8 cellular contexts compared by ENCODE assay signal in the genomic region with DNA sequence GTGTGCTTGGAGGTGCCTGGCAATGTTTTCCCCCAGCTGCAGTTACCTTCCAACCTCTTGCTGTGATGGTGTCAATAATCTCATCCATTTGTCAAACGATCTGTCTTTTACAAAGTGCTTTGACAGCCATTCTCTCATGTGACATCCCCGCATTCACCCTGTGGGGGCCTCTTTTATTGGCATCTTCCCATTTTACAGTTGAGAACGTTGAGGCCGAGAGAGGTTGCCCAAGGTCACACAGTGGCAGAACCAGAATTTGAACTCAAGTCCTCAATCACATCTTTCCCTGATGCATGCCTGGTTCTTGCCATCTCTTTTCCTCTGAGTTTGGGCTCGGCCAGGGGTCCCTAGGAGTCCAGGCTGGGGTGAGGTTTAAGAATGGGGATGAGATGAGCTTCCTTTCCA. TPM values are rescaled to one million over a fixed set of nuclear protein-coding genes. Genes with fewer than 3 reads are reported as not detected.
DNase-seq lines count a peak whose midpoint lies in the region; ATAC-seq and TF ChIP-seq lines count a peak whose summit lies in the region.

No MANE protein-coding gene starts in this region.

- H3K27ac Mint-ChIP-seq in activated CD8-positive, alpha-beta T cell treated with anti-CD3 and anti-CD28 coated beads for 36 hours, result peak overlapping the region; percentile 53
- peak overlapping the region; percentile 95 for H3K27ac Mint-ChIP-seq in stimulated activated effector memory CD8-positive, alpha-beta T cell treated with anti-CD3 and anti-CD28 coated beads, Interleukin-12 subunit alpha, Interleukin-12 subunit beta, amount 100 ng/mL, for 72 hours

- H3K4me1 Mint-ChIP-seq in activated CD8-positive, alpha-beta T cell treated with anti-CD3 and anti-CD28 coated beads for 36 hours (ENCODE audit: low read depth), result peaks cover 30% of the 10 kb centered on the region
- H3K4me1 Mint-ChIP-seq in stimulated activated effector memory CD8-positive, alpha-beta T cell treated with anti-CD3 and anti-CD28 coated beads, Interleukin-12 subunit alpha, Interleukin-12 subunit beta, amount 100 ng/mL, for 72 hours, result peaks cover 49% of the 10 kb centered on the region

- peak overlapping the region; percentile 80 for H3K4me3 Mint-ChIP-seq in activated CD8-positive, alpha-beta T cell treated with anti-CD3 and anti-CD28 coated beads for 36 hours
- H3K4me3 Mint-ChIP-seq in stimulated activated effector memory CD8-positive, alpha-beta T cell treated with anti-CD3 and anti-CD28 coated beads, Interleukin-12 subunit alpha, Interleukin-12 subunit beta, amount 100 ng/mL, for 72 hours, result peak overlapping the region; percentile 97

- peaks cover 23% of the 10 kb centered on the region for H3K36me3 Mint-ChIP-seq in activated CD8-positive, alpha-beta T cell treated with anti-CD3 and anti-CD28 coated beads for 36 hours (ENCODE audit: low read depth)
- peaks cover 54% of the 10 kb centered on the region for H3K36me3 Mint-ChIP-seq in stimulated activated effector memory CD8-positive, alpha-beta T cell treated with anti-CD3 and anti-CD28 coated beads, Interleukin-12 subunit alpha, Interleukin-12 subunit beta, amount 100 ng/mL, for 72 hours

- CTCF ChIA-PET in activated CD8-positive, alpha-beta T cell treated with anti-CD3 and anti-CD28 coated beads for 36 hours (lab: Charles Lee), result interaction anchor here (0.6 to 2.7 kb wide), 5 partner anchors 11 to 127 kb away, joined by 3 to 8 read pairs (median 3); no protein-coding TSS in a partner anchor

- no peak for DNase-seq in HFF-Myc (ENCODE audit: extremely low read depth, low read depth)
- DNase-seq in activated CD8-positive, alpha-beta T cell treated with anti-CD3 and anti-CD28 coated beads for 36 hours, result no peak
- DNase-seq in stimulated activated effector memory CD8-positive, alpha-beta T cell treated with anti-CD3 and anti-CD28 coated beads, Interleukin-12 subunit alpha, Interleukin-12 subunit beta, amount 100 ng/mL, for 72 hours (ENCODE audit: low spot score in 2 of 2), result no peak
- no peak for DNase-seq in left lobe of liver (ENCODE audit: low spot score)
- DNase-seq in GM20000 (ENCODE audit: low spot score), result no peak
- DNase-seq in glomerular visceral epithelial cell (ENCODE audit: extremely low spot score), result no peak

- ATAC-seq in activated CD8-positive, alpha-beta T cell treated with anti-CD3 and anti-CD28 coated beads for 36 hours, result no peak
- ATAC-seq in stimulated activated effector memory CD8-positive, alpha-beta T cell treated with anti-CD3 and anti-CD28 coated beads, Interleukin-12 subunit alpha, Interleukin-12 subunit beta, amount 100 ng/mL, for 72 hours, result no peak
- no peak for ATAC-seq in left lobe of liver
- ATAC-seq in GM21723 (IDR thresholded peaks at IDR 0.05; ENCODE audit: unreplicated experiment), result no peak

- no peak for TF ChIP-seq CTCF in HFF-Myc (IDR thresholded peaks at IDR 0.05; ENCODE audit: low read depth, low read length, missing control alignments)
- TF ChIP-seq CTCF in activated CD8-positive, alpha-beta T cell treated with anti-CD3 and anti-CD28 coated beads for 36 hours (IDR thresholded peaks at IDR 0.05), result no peak
- TF ChIP-seq CTCF in GM20000 (IDR thresholded peaks at IDR 0.05; ENCODE audit: extremely low read depth, missing control alignments), result no peak

- no peaks in the 10 kb centered on the region for H3K27me3 Mint-ChIP-seq in activated CD8-positive, alpha-beta T cell treated with anti-CD3 and anti-CD28 coated beads for 36 hours

- peaks cover 6% of the 10 kb centered on the region for H3K9me3 Mint-ChIP-seq in activated CD8-positive, alpha-beta T cell treated with anti-CD3 and anti-CD28 coated beads for 36 hours
- no peaks in the 10 kb centered on the region for H3K9me3 Mint-ChIP-seq in stimulated activated effector memory CD8-positive, alpha-beta T cell treated with anti-CD3 and anti-CD28 coated beads, Interleukin-12 subunit alpha, Interleukin-12 subunit beta, amount 100 ng/mL, for 72 hours

- POLR2A ChIA-PET in activated CD8-positive, alpha-beta T cell treated with anti-CD3 and anti-CD28 coated beads for 36 hours (lab: Charles Lee), result interaction anchor here (1.3 to 8.9 kb wide), 3 partner anchors 10 to 20 kb away, joined by 3 to 74 read pairs (median 19); a partner anchor contains a TSS

- H3K4me3 ChIP-seq in HFF-Myc (replicated peaks; ENCODE audit: low read depth, low read length), result peak overlapping the region; percentile 95
- peak overlapping the region; percentile 85 for H3K4me3 ChIP-seq in iPS-11a (ENCODE audit: low read depth, low read length)

- intact Hi-C loops in activated CD8-positive, alpha-beta T cell treated with anti-CD3 and anti-CD28 coated beads for 36 hours (cut with micrococcal nuclease), result no loop called here

RNA-seq across cellular contexts. Expression of a gene that starts 1.5 kb away (rescaled TPM):
- total RNA-seq in activated CD8-positive, alpha-beta T cell treated with anti-CD3 and anti-CD28 coated beads for 36 hours, result 10 to 100 TPM; 25.0 to 25.9 TPM
- 21.1 TPM for total RNA-seq in left lobe of liver

RNA-seq across cellular contexts. Expression of a gene that starts 13.3 kb away (rescaled TPM):
- total RNA-seq in activated CD8-positive, alpha-beta T cell treated with anti-CD3 and anti-CD28 coated beads for 36 hours, result 10 to 100 TPM; 31.9 to 34.9 TPM
- 71.0 TPM for total RNA-seq in left lobe of liver

RNA-seq across cellular contexts. Expression of a gene that starts 20.3 kb away (rescaled TPM):
- 10 to 100 TPM; 35.2 to 36.4 TPM for total RNA-seq in activated CD8-positive, alpha-beta T cell treated with anti-CD3 and anti-CD28 coated beads for 36 hours
- total RNA-seq in left lobe of liver, result 9.2 TPM

RNA-seq across cellular contexts. Expression of a gene that starts 20.9 kb away (rescaled TPM):
- total RNA-seq in activated CD8-positive, alpha-beta T cell treated with anti-CD3 and anti-CD28 coated beads for 36 hours, result 10 to 100 TPM; 75.9 to 79.1 TPM
- 34.7 TPM for total RNA-seq in left lobe of liver

RNA-seq across cellular contexts. Expression of a gene that starts 35.7 kb away (rescaled TPM):
- total RNA-seq in activated CD8-positive, alpha-beta T cell treated with anti-CD3 and anti-CD28 coated beads for 36 hours, result 1 to 10 TPM in 1 of 2 experiments, under 1 TPM in 1; 0.68 to 1.8 TPM
- 0.15 TPM for total RNA-seq in left lobe of liver
